In the genomic region with DNA sequence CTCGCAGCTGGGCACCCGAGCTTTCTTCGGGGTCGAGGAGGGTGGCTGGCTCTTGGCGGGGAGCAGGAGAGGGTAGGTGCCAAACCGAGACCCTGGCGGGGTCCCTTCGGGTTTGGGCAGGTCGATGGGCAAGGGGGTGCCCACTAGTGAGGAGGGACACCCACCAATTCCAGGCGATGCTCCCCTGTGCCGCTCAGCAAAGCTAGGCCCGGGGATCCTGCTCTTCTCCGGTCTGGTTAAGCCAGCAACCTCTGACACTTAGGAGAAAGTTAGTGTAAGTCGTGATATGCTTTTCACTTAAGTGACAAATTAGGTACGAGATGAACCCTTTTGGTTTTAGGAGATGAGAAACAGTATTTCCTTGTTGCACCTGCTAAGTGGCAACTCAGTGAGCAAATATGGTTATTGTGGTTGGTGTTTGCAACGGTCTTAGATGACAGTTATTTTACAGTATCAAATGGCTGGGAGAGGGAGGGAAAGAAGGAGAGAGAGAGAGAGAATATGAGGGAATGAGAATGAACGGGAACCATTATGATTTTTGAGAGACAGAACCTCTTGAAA, we compare ENCODE assay signal across 8 cellular contexts. TPM values are rescaled to one million over a fixed set of nuclear protein-coding genes. Genes with fewer than 3 reads are reported as not detected.
DNase-seq lines count a peak whose midpoint lies in the region; ATAC-seq and TF ChIP-seq lines count a peak whose summit lies in the region.

No MANE protein-coding gene starts in this region.

- peak overlapping the region; percentile 95 for H3K27ac ChIP-seq in parathyroid adenoma

- peaks cover 2% of the 10 kb centered on the region for H3K36me3 Mint-ChIP-seq in activated naive CD8-positive, alpha-beta T cell

- no peaks in the 10 kb centered on the region for H3K9me3 ChIP-seq in BE2C
- no peaks in the 10 kb centered on the region for H3K9me3 ChIP-seq in parathyroid adenoma (ENCODE audit: control insufficient read depth, low read length)

- peak overlapping the region; percentile 51 for H3K9ac ChIP-seq in parathyroid adenoma

- no peaks in the 10 kb centered on the region for H3K9me3 Mint-ChIP-seq in activated naive CD8-positive, alpha-beta T cell (ENCODE audit: low read depth)

- no peaks in the 10 kb centered on the region for H3K27me3 ChIP-seq in BE2C
- no peaks in the 10 kb centered on the region for H3K27me3 ChIP-seq in parathyroid adenoma (ENCODE audit: control insufficient read depth, insufficient read depth, low read length)

- H3K36me3 ChIP-seq in BE2C = no peaks in the 10 kb centered on the region
- no peaks in the 10 kb centered on the region for H3K36me3 ChIP-seq in parathyroid adenoma (ENCODE audit: control insufficient read depth, insufficient read depth, low read length)

- H3K4me1 Mint-ChIP-seq in activated naive CD8-positive, alpha-beta T cell (ENCODE audit: low read depth) = peaks cover 46% of the 10 kb centered on the region

- H3K4me3 Mint-ChIP-seq in activated naive CD8-positive, alpha-beta T cell = peak overlapping the region; percentile 90

- peak overlapping the region; percentile 54 for H3K4me2 ChIP-seq in parathyroid adenoma (ENCODE audit: low read length)

- peak overlapping the region; percentile 89 for H2AFZ ChIP-seq in parathyroid adenoma

- no peaks in the 10 kb centered on the region for H3K27me3 Mint-ChIP-seq in activated naive CD8-positive, alpha-beta T cell

- H3K4me1 ChIP-seq in BE2C = no peaks in the 10 kb centered on the region
- H3K4me1 ChIP-seq in parathyroid adenoma = peaks cover 8% of the 10 kb centered on the region

- DNase-seq in BE2C = no peak
- DNase-seq in NCI-H187 treated with DMSO at 0.1 percent for 48 hours (lab: John Stamatoyannopoulos, UW) = peak; percentile 54
- DNase-seq in Right ventricle myocardium superior = no peak
- no peak for DNase-seq in NCI-H1048 (lab: John Stamatoyannopoulos, UW)

- peaks cover 7% of the 10 kb centered on the region for H3K79me2 ChIP-seq in parathyroid adenoma

- ATAC-seq in GM18502 (IDR thresholded peaks at IDR 0.05; ENCODE audit: poor library complexity, unreplicated experiment) = peak; percentile 18
- ATAC-seq in HG02943 (IDR thresholded peaks at IDR 0.05; ENCODE audit: low read depth, unreplicated experiment) = peak; percentile 22
- peak; percentile 43 for ATAC-seq in Right ventricle myocardium superior (ENCODE audit: poor library complexity)

- intact Hi-C loops in Right ventricle myocardium superior (cut with DNase I) = no loop called here

- peak overlapping the region; percentile 88 for H3K27ac Mint-ChIP-seq in activated naive CD8-positive, alpha-beta T cell

- H3K4me3 ChIP-seq in BE2C (ENCODE audit: low read depth, low read length) (peak overlapping the region; percentile 71), parathyroid adenoma (ENCODE audit: low read depth, low read length) (peak overlapping the region; percentile 68)

- no peak for TF ChIP-seq CTCF in BE2C (IDR thresholded peaks at IDR 0.05; ENCODE audit: low read depth, low read length)
- TF ChIP-seq CTCF in parathyroid adenoma (IDR thresholded peaks at IDR 0.05) = no peak

RNA-seq across cellular contexts. Expression of gene NUCB2, which starts 0.6 kb away (rescaled TPM):
- 12.9 TPM for polyA plus RNA-seq in BE2C (2012; ENCODE audit: insufficient read depth, insufficient read length, low read depth)
- 99.7 TPM for total RNA-seq in Right ventricle myocardium superior
